Comparison of ENCODE assay signal across 8 cellular contexts in the genomic region with DNA sequence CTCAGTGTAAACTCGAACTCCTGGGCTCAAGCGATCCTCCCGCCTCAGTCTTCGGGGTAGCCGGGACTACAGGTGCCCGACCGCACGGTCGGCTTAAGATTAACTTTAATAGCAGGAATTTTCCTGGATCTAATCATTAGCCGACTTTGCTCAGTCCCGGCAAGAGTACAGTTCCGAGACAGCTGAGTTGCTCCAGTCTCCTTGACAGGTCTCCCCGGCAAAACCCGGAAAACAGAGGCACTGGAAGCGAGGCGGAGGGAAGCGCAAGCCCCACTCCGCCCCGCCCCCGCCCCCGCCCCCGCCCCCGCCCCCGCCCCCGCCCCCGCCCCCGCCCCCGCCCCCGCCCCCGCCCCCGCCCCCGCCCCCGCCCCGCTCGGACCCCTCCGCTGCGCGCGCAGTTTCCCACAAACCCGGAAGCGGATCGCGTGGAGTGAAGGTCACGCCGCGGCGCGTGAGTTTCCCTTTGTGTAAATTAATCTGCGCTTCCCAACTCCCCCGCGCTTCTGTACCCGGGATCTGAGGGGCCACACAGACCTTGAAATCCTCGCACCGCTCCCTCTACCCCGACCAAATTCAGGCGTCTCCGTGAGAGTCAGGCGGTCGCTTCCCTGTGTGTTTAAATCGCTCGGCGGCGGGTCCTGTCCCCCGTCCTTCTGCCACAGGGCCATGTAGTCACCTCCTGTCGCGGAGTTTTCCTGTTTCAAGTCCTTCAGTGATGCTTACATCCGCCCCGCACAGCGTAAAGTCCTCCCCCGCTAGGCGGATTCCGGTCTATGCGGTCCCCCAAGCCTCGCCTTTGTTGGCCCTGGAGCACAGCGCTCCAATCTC. TPM values are rescaled to one million over a fixed set of nuclear protein-coding genes. Genes with fewer than 3 reads are reported as not detected.
DNase-seq lines count a peak whose midpoint lies in the region; ATAC-seq and TF ChIP-seq lines count a peak whose summit lies in the region.

ZNF480 (plus strand) TSS at position 397 of the 828 bp plus-strand sequence. CDS start 3,244 bp downstream, outside the sequence.

- peak within 1 kb of the TSS; percentile 94 to 99 (median 96) for H3K4me3 Mint-ChIP-seq in CD4-positive, alpha-beta memory T cell
- H3K4me3 Mint-ChIP-seq in activated naive CD4-positive, alpha-beta T cell treated with anti-CD3 and anti-CD28 coated beads, Interleukin-2, amount 50 U/mL, for 24 hours, result peak within 1 kb of the TSS; percentile 96

- H3K9me3 Mint-ChIP-seq in CD4-positive, alpha-beta memory T cell, result peaks cover 2 to 75% (median 50%) of the 10 kb centered on the region in 8 donors
- peaks cover 28% of the 10 kb centered on the region for H3K9me3 Mint-ChIP-seq in activated naive CD4-positive, alpha-beta T cell treated with anti-CD3 and anti-CD28 coated beads, Interleukin-2, amount 50 U/mL, for 24 hours

- H3K36me3 Mint-ChIP-seq in CD4-positive, alpha-beta memory T cell, result peaks cover 56 to 57% of the 10 kb centered on the region in 2 donors
- H3K36me3 Mint-ChIP-seq in activated naive CD4-positive, alpha-beta T cell treated with anti-CD3 and anti-CD28 coated beads, Interleukin-2, amount 50 U/mL, for 24 hours, result peaks cover 44% of the 10 kb centered on the region

- peaks cover 0 to 5% of the 10 kb centered on the region in 2 donors for H3K9me3 ChIP-seq in CD4-positive, alpha-beta memory T cell (ENCODE audit: control insufficient read depth in 1 of 2, low read length in 2 of 2)

- H3K27me3 Mint-ChIP-seq in CD4-positive, alpha-beta memory T cell, result peaks cover 0 to 3% of the 10 kb centered on the region in 2 donors
- H3K27me3 Mint-ChIP-seq in activated naive CD4-positive, alpha-beta T cell treated with anti-CD3 and anti-CD28 coated beads, Interleukin-2, amount 50 U/mL, for 24 hours, result no peaks in the 10 kb centered on the region

- peak within 1 kb of the TSS; percentile 97 to 100 (median 98) for H3K27ac Mint-ChIP-seq in CD4-positive, alpha-beta memory T cell
- H3K27ac Mint-ChIP-seq in activated naive CD4-positive, alpha-beta T cell treated with anti-CD3 and anti-CD28 coated beads, Interleukin-2, amount 50 U/mL, for 24 hours, result peak within 1 kb of the TSS; percentile 99

- TF ChIP-seq POLR2A in NB4 (IDR thresholded peaks at IDR 0.05; ENCODE audit: extremely low read depth, insufficient read length), result peak; percentile 80

- CTCF ChIA-PET in CD4-positive, alpha-beta memory T cell (lab: Charles Lee; ENCODE audit: partially characterized antibody), result interaction anchor here (0.9 kb wide), 1 partner anchor 302 kb away, joined by 3 read pairs; no protein-coding TSS in a partner anchor

- peaks cover 16% of the 10 kb centered on the region for H3K4me1 ChIP-seq in CD4-positive, alpha-beta memory T cell (ENCODE audit: insufficient read depth, low read length)

- peaks cover 17 to 24% (median 19%) of the 10 kb centered on the region in 4 donors for H3K4me1 Mint-ChIP-seq in CD4-positive, alpha-beta memory T cell
- peaks cover 19% of the 10 kb centered on the region for H3K4me1 Mint-ChIP-seq in activated naive CD4-positive, alpha-beta T cell treated with anti-CD3 and anti-CD28 coated beads, Interleukin-2, amount 50 U/mL, for 24 hours

- peak within 1 kb of the TSS; percentile 89 to 92 for H3K4me3 ChIP-seq in CD4-positive, alpha-beta memory T cell (ENCODE audit: low read length in 2 of 2)
- peak within 1 kb of the TSS; percentile 83 for H3K4me3 ChIP-seq in NB4 (ENCODE audit: low read depth, low read length)

- H3K36me3 ChIP-seq in CD4-positive, alpha-beta memory T cell (ENCODE audit: insufficient read depth, low read length), result peaks cover 17% of the 10 kb centered on the region

- intact Hi-C loops in CD4-positive, alpha-beta memory T cell (cut with micrococcal nuclease), result loop anchor here (1.0 to 10.0 kb wide), 7 partner anchors 28 to 898 kb away; partner anchors contain the start of genes ZNF432, ZNF610, ZNF614 and ZNF665

- no peaks in the 10 kb centered on the region for H3K27me3 ChIP-seq in CD4-positive, alpha-beta memory T cell (ENCODE audit: insufficient read depth, low read length)

- H3K27ac ChIP-seq in CD4-positive, alpha-beta memory T cell (ENCODE audit: low read depth, low read length), result peak within 1 kb of the TSS; percentile 72
- H3K27ac ChIP-seq in substantia nigra (ENCODE audit: low read depth, low read length, poor library complexity, severe bottlenecking), result peak within 1 kb of the TSS; percentile 84

- peak; percentile 87 to 89 (median 87) for DNase-seq in CD4-positive, alpha-beta memory T cell
- DNase-seq in NB4 (ENCODE audit: low read depth) (peak; percentile 78), glomerular endothelial cell (ENCODE audit: extremely low read depth, low read depth, low spot score) (peak; percentile 23), nucleus accumbens (lab: John Stamatoyannopoulos, UW) (peak in 54 of 56 donors; percentile 12 to 90 (median 72)), substantia nigra (lab: John Stamatoyannopoulos, UW) (peak; percentile 20 to 90 (median 75))

- TF ChIP-seq CTCF in NB4 (IDR thresholded peaks at IDR 0.05; ENCODE audit: low read depth, low read length), result no peak

- ATAC-seq in GM21529 (IDR thresholded peaks at IDR 0.05; ENCODE audit: unreplicated experiment), result peak; percentile 64
- peak; percentile 90 for ATAC-seq in SK-N-SH treated with all-trans-retinoic acid at 6 μM for 48 hours

- POLR2A ChIA-PET in CD4-positive, alpha-beta memory T cell (lab: Charles Lee; ENCODE audit: partially characterized antibody), result interaction anchor here (0.8 to 2.6 kb wide), 5 partner anchors 11 to 341 kb away, joined by 3 to 6 read pairs (median 3); partner anchors contain the start of genes PPP2R1A and ZNF83

TF ChIP-seq in SK-N-SH treated with all-trans-retinoic acid at 6 μM for 48 hours, 23 proteins besides CTCF, POLR2A, EP300 and RAD21:
- TF ChIP-seq ZFP3 (CRISPR knock-in tag; IDR thresholded peaks at IDR 0.05) (no peak), ZC3H10 (CRISPR knock-in tag; IDR thresholded peaks at IDR 0.05) (no peak), TCF4 (CRISPR knock-in tag; IDR thresholded peaks at IDR 0.05; ENCODE audit: borderline replicate concordance) (no peak), RARB (CRISPR knock-in tag; IDR thresholded peaks at IDR 0.05) (no peak), SNAI2 (CRISPR knock-in tag; IDR thresholded peaks at IDR 0.05) (no peak), GLIS3 (CRISPR knock-in tag; IDR thresholded peaks at IDR 0.05) (no peak), PPARA (CRISPR knock-in tag; IDR thresholded peaks at IDR 0.05; ENCODE audit: borderline replicate concordance) (no peak), PATZ1 (CRISPR knock-in tag; IDR thresholded peaks at IDR 0.05; ENCODE audit: borderline replicate concordance) (no peak), ARNTL (CRISPR knock-in tag; IDR thresholded peaks at IDR 0.05; ENCODE audit: borderline replicate concordance, low read depth) (no peak), ZNF565 (CRISPR knock-in tag; conservative IDR thresholded peaks at IDR 0.05; ENCODE audit: low read depth) (no peak), ESRRG (CRISPR knock-in tag; IDR thresholded peaks at IDR 0.05) (no peak), BACH2 (CRISPR knock-in tag; IDR thresholded peaks at IDR 0.05; ENCODE audit: borderline replicate concordance) (no peak), ZFP30 (CRISPR knock-in tag; IDR thresholded peaks at IDR 0.05) (no peak)
- TF ChIP-seq, protein P1, sequence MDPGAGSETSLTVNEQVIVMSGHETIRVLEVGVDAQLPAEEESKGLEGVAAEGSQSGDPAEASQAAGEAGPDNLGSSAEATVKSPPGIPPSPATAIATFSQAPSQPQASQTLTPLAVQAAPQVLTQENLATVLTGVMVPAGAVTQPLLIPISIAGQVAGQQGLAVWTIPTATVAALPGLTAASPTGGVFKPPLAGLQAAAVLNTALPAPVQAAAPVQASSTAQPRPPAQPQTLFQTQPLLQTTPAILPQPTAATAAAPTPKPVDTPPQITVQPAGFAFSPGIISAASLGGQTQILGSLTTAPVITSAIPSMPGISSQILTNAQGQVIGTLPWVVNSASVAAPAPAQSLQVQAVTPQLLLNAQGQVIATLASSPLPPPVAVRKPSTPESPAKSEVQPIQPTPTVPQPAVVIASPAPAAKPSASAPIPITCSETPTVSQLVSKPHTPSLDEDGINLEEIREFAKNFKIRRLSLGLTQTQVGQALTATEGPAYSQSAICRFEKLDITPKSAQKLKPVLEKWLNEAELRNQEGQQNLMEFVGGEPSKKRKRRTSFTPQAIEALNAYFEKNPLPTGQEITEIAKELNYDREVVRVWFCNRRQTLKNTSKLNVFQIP (CRISPR knock-in tag; IDR thresholded peaks at IDR 0.05; ENCODE audit: borderline replicate concordance, low read depth), result no peak
TF ChIP-seq in SK-N-SH treated with all-trans-retinoic acid at 6 μM for 48 hours: peak in this region for 0.

RNA-seq across cellular contexts. Expression of gene ZNF480, which starts in this region (rescaled TPM):
- total RNA-seq in CD4-positive, alpha-beta memory T cell, result 10 to 100 TPM; 26.7 to 26.9 TPM
- polyA plus RNA-seq in CD4-positive, alpha-beta memory T cell, result 10 to 100 TPM; 12.4 to 29.5 TPM
- total RNA-seq in glomerular endothelial cell, result 4.0 and 6.4 TPM in 2 replicates

Comparison
In these comparisons a context has a peak if more than half of its experiments do, and no peak if none do; other contexts are left out.
1. Peak in every context shown above with its lines: DNase-seq, ATAC-seq, H3K4me3 ChIP-seq and H3K27ac ChIP-seq.
2. DNase-seq: peak in every context shown above with its lines; median percentile 87 in CD4-positive, alpha-beta memory T cell; 78 in NB4; 75 in substantia nigra; 72 in nucleus accumbens; 23 in glomerular endothelial cell.